ENCODE assay signal across 1 cellular context in genomic region chr6:54204921-54205511, GRCh38.
TF ChIP-seq lines count a peak whose summit lies in the region.

No MANE protein-coding gene starts in this region.

TF ChIP-seq in HepG2, 621 proteins besides CTCF, POLR2A, EP300 and RAD21 (continued from another document and continues in another):
- no peak for TF ChIP-seq SNAPC4 (CRISPR knock-in tag; IDR thresholded peaks at IDR 0.05)
- no peak for TF ChIP-seq NR2C2 (CRISPR knock-in tag; IDR thresholded peaks at IDR 0.05; ENCODE audit: borderline replicate concordance)
- TF ChIP-seq GPN1 (CRISPR knock-in tag; IDR thresholded peaks at IDR 0.05; ENCODE audit: borderline replicate concordance) = no peak
- no peak for TF ChIP-seq ATF2 (CRISPR knock-in tag; IDR thresholded peaks at IDR 0.05)
- no peak for TF ChIP-seq AGO2 (optimal IDR thresholded peaks at IDR 0.05; ENCODE audit: low read depth, low read length)
- no peak for TF ChIP-seq MIER2 (CRISPR knock-in tag; IDR thresholded peaks at IDR 0.05)
- TF ChIP-seq PCBP2 (optimal IDR thresholded peaks at IDR 0.05; ENCODE audit: low read depth, low read length, poor library complexity, severe bottlenecking) = no peak
- TF ChIP-seq GTF2F1 (IDR thresholded peaks at IDR 0.05; ENCODE audit: low read length) = no peak
- TF ChIP-seq ZSCAN12 (CRISPR knock-in tag; IDR thresholded peaks at IDR 0.05) = no peak
- TF ChIP-seq RNF2 (conservative IDR thresholded peaks at IDR 0.05; ENCODE audit: low read depth) = no peak
- TF ChIP-seq ZNF496 (CRISPR knock-in tag; IDR thresholded peaks at IDR 0.05; ENCODE audit: insufficient replicate concordance) = no peak
- TF ChIP-seq KAT8 (CRISPR knock-in tag; IDR thresholded peaks at IDR 0.05) = no peak
- TF ChIP-seq SOX5 (CRISPR knock-in tag; IDR thresholded peaks at IDR 0.05; ENCODE audit: borderline replicate concordance) = peak; percentile 91
- no peak for TF ChIP-seq ZNF414 (CRISPR knock-in tag; IDR thresholded peaks at IDR 0.05)
- no peak for TF ChIP-seq ZNF776 (CRISPR knock-in tag; IDR thresholded peaks at IDR 0.05)
- no peak for TF ChIP-seq ZNF670 (CRISPR knock-in tag; IDR thresholded peaks at IDR 0.05; ENCODE audit: borderline replicate concordance)
- peak; percentile 47 for TF ChIP-seq ZEB1 (IDR thresholded peaks at IDR 0.05; ENCODE audit: insufficient replicate concordance, low read depth)
- TF ChIP-seq ATF4 (CRISPR knock-in tag; IDR thresholded peaks at IDR 0.05) = no peak
- no peak for TF ChIP-seq CBFB (CRISPR knock-in tag; IDR thresholded peaks at IDR 0.05)
- no peak for TF ChIP-seq ZNF331 (CRISPR knock-in tag; IDR thresholded peaks at IDR 0.05)
- no peak for TF ChIP-seq ZMAT3 (CRISPR knock-in tag; conservative IDR thresholded peaks at IDR 0.05)
- TF ChIP-seq SKI (IDR thresholded peaks at IDR 0.05; ENCODE audit: partially characterized antibody) = no peak
- TF ChIP-seq BRD4 (CRISPR knock-in tag; IDR thresholded peaks at IDR 0.05) = no peak
- no peak for TF ChIP-seq ZNF558 (CRISPR knock-in tag; IDR thresholded peaks at IDR 0.05; ENCODE audit: borderline replicate concordance)
- TF ChIP-seq ZNF75D (CRISPR knock-in tag; IDR thresholded peaks at IDR 0.05; ENCODE audit: borderline replicate concordance) = no peak
- TF ChIP-seq PHF21A (CRISPR knock-in tag; IDR thresholded peaks at IDR 0.05) = peak; percentile 2; the same call in 1 of the 2 replicates
- TF ChIP-seq ZBTB7B (CRISPR knock-in tag; IDR thresholded peaks at IDR 0.05) = no peak
- no peak for TF ChIP-seq RBM39 (IDR thresholded peaks at IDR 0.05; ENCODE audit: low read depth, low read length, poor library complexity, severe bottlenecking)
- no peak for TF ChIP-seq ZNF646 (CRISPR knock-in tag; IDR thresholded peaks at IDR 0.05)
- no peak for TF ChIP-seq SPEN (CRISPR knock-in tag; IDR thresholded peaks at IDR 0.05; ENCODE audit: low read depth)
- no peak for TF ChIP-seq NBN (conservative IDR thresholded peaks at IDR 0.05)
- TF ChIP-seq DBP (CRISPR knock-in tag; IDR thresholded peaks at IDR 0.05; ENCODE audit: not compliant biosample characterization) = no peak
- TF ChIP-seq ZNF773 (CRISPR knock-in tag; IDR thresholded peaks at IDR 0.05; ENCODE audit: borderline replicate concordance) = no peak
- no peak for TF ChIP-seq KDM5B (CRISPR knock-in tag; IDR thresholded peaks at IDR 0.05; ENCODE audit: borderline replicate concordance)
- no peak for TF ChIP-seq ZSCAN31 (CRISPR knock-in tag; IDR thresholded peaks at IDR 0.05; ENCODE audit: low read depth)
- no peak for TF ChIP-seq KAT2B (IDR thresholded peaks at IDR 0.05; ENCODE audit: borderline replicate concordance, low read depth, low read length)
- TF ChIP-seq KLF16 (CRISPR knock-in tag; IDR thresholded peaks at IDR 0.05) = no peak
- TF ChIP-seq ZNF33B (CRISPR knock-in tag; IDR thresholded peaks at IDR 0.05) = no peak
- TF ChIP-seq SRY (CRISPR knock-in tag; IDR thresholded peaks at IDR 0.05) = no peak
- no peak for TF ChIP-seq ZNF563 (CRISPR knock-in tag; IDR thresholded peaks at IDR 0.05)
- TF ChIP-seq TFDP1 (CRISPR knock-in tag; IDR thresholded peaks at IDR 0.05; ENCODE audit: borderline replicate concordance) = no peak
- TF ChIP-seq IRF1 (CRISPR knock-in tag; IDR thresholded peaks at IDR 0.05; ENCODE audit: low read depth) = no peak
- TF ChIP-seq IRX3 (CRISPR knock-in tag; IDR thresholded peaks at IDR 0.05; ENCODE audit: borderline replicate concordance, low read depth) = no peak
- TF ChIP-seq IKZF5 (CRISPR knock-in tag; IDR thresholded peaks at IDR 0.05) = no peak
- no peak for TF ChIP-seq ZKSCAN8 (CRISPR knock-in tag; IDR thresholded peaks at IDR 0.05; ENCODE audit: borderline replicate concordance)
- TF ChIP-seq ASH2L (IDR thresholded peaks at IDR 0.05; ENCODE audit: insufficient read length, low read depth, low read length) = peak; percentile 52
- no peak for TF ChIP-seq ZFP91 (CRISPR knock-in tag; IDR thresholded peaks at IDR 0.05; ENCODE audit: borderline replicate concordance)
